In genomic region chr1:211551628-211552465, GRCh38 we compare ENCODE assay signal across 15 cellular contexts. TPM values are rescaled to one million over a fixed set of nuclear protein-coding genes. Genes with fewer than 3 reads are reported as not detected.
DNase-seq lines count a peak whose midpoint lies in the region; ATAC-seq and TF ChIP-seq lines count a peak whose summit lies in the region.
"Had no signal": no experiment of that assay in that cellular context is flagged by ENCODE, and none has a peak within 500 bp of the region (broad histone marks: within the 10 kb centered on the region; RNA-seq: fewer than 3 reads in every experiment).

No MANE protein-coding gene starts in this region.

- H3K4me1 Mint-ChIP-seq in type B pancreatic cell (ENCODE audit: unreplicated experiment) (no peaks in the 10 kb centered on the region), T-cell (no peaks in the 10 kb centered on the region)
- H3K4me1 Mint-ChIP-seq: naive thymus-derived CD8-positive, alpha-beta T cell had no signal

- H3K27me3 Mint-ChIP-seq in type B pancreatic cell (no peaks in the 10 kb centered on the region), T-cell (peaks cover 3 to 14% of the 10 kb centered on the region in 2 donors)

- CTCF ChIA-PET in T-cell (lab: Charles Lee) = no interaction called here

- H3K27ac Mint-ChIP-seq in type B pancreatic cell = peak overlapping the region; percentile 88
- no peak overlapping the region for H3K27ac Mint-ChIP-seq in T-cell
- H3K27ac Mint-ChIP-seq: naive thymus-derived CD8-positive, alpha-beta T cell had no signal

- no peak overlapping the region for H2BK5ac ChIP-seq in neuronal stem cell (ENCODE audit: low read length)

- H4K8ac ChIP-seq in neuronal stem cell (ENCODE audit: low read depth, low read length) = no peak overlapping the region

- no peak overlapping the region for H2AK5ac ChIP-seq in neuronal stem cell (ENCODE audit: low read depth, low read length)

- H3K9me3 Mint-ChIP-seq in type B pancreatic cell (no peaks in the 10 kb centered on the region), T-cell (no peaks in the 10 kb centered on the region)
- H3K9me3 Mint-ChIP-seq: naive thymus-derived CD8-positive, alpha-beta T cell had no signal

- TF ChIP-seq CTCF in foreskin keratinocyte (conservative IDR thresholded peaks at IDR 0.05) (no peak), type B pancreatic cell (conservative IDR thresholded peaks at IDR 0.05) (no peak)

- no peak overlapping the region for H3K9ac ChIP-seq in neuronal stem cell (ENCODE audit: low read depth, low read length, poor library complexity)

- H2BK15ac ChIP-seq in neuronal stem cell (ENCODE audit: low read length) = no peak overlapping the region

- no peaks in the 10 kb centered on the region for H3K9me3 ChIP-seq in neuronal stem cell (replicated peaks in 1 of 2; ENCODE audit: control insufficient read depth in 2 of 2, insufficient read depth in 1 of 2, low read depth in 1 of 2, low read length in 2 of 2)
- H3K9me3 ChIP-seq: tibial nerve had no signal

- no peak overlapping the region for H3K4ac ChIP-seq in neuronal stem cell (ENCODE audit: low read length)

- no peak overlapping the region for H2AFZ ChIP-seq in neuronal stem cell (ENCODE audit: low read length)

- POLR2A ChIA-PET in T-cell (lab: Charles Lee) = no interaction called here

- no peaks in the 10 kb centered on the region for H3K36me3 Mint-ChIP-seq in type B pancreatic cell
- no peaks in the 10 kb centered on the region for H3K36me3 Mint-ChIP-seq in T-cell
- H3K36me3 Mint-ChIP-seq: naive thymus-derived CD8-positive, alpha-beta T cell had no signal

- H3K4me3 ChIP-seq in neuronal stem cell (ENCODE audit: low read length in 2 of 2) = no peak overlapping the region
- H3K4me3 ChIP-seq: tibial nerve had no signal

- peaks cover 5% of the 10 kb centered on the region for H3K4me1 ChIP-seq in foreskin keratinocyte
- H3K4me1 ChIP-seq in neuronal stem cell (ENCODE audit: control insufficient read depth in 2 of 2, insufficient read depth in 1 of 2, low read depth in 1 of 2, low read length in 2 of 2) = peaks cover 0 to 2% of the 10 kb centered on the region in 2 donors
- H3K4me1 ChIP-seq: tibial nerve had no signal

- H4K91ac ChIP-seq in neuronal stem cell (ENCODE audit: low read depth, low read length, poor library complexity) = no peak overlapping the region

- no peak overlapping the region for H2BK120ac ChIP-seq in neuronal stem cell (ENCODE audit: low read depth, low read length)

- H3K14ac ChIP-seq in neuronal stem cell (ENCODE audit: low read length) = no peak overlapping the region

- no peak overlapping the region for H3K4me2 ChIP-seq in neuronal stem cell (ENCODE audit: insufficient read depth, low read length, poor library complexity, severe bottlenecking)

- H3K27ac ChIP-seq in foreskin keratinocyte (no peak overlapping the region), neuronal stem cell (replicated peaks; ENCODE audit: low read length) (no peak overlapping the region)
- H3K27ac ChIP-seq: tibial nerve had no signal

- H3K79me1 ChIP-seq in neuronal stem cell (ENCODE audit: low read depth, low read length) = no peaks in the 10 kb centered on the region

- H3K4me3 Mint-ChIP-seq in type B pancreatic cell (peak overlapping the region; percentile 45), T-cell (no peak overlapping the region)
- H3K4me3 Mint-ChIP-seq: naive thymus-derived CD8-positive, alpha-beta T cell had no signal

- peak; percentile 86 for ATAC-seq in SK-N-SH treated with all-trans-retinoic acid at 6 μM for 48 hours
- ATAC-seq in foreskin keratinocyte = peak; percentile 36
- no peak for ATAC-seq in T-cell (replicated peaks in 1 of 4)
- ATAC-seq: naive thymus-derived CD8-positive, alpha-beta T cell had no signal

- no CpG with 5 or more reads among the region's 12 CpGs for WGBS in neuronal stem cell (ENCODE audit: extremely low coverage in 2 of 2, insufficient read length in 2 of 2, insufficient replicate concordance in 1 of 2), 2 donors

- H3K36me3 ChIP-seq in neuronal stem cell (replicated peaks in 1 of 2; ENCODE audit: control insufficient read depth in 2 of 2, insufficient read depth in 2 of 2, low read length in 2 of 2) = no peaks in the 10 kb centered on the region
- H3K36me3 ChIP-seq: tibial nerve had no signal

- no peak overlapping the region for H3K18ac ChIP-seq in neuronal stem cell (ENCODE audit: low read length)

- no peak overlapping the region for H3K23ac ChIP-seq in neuronal stem cell (ENCODE audit: low read depth, low read length, poor library complexity)

- H2BK12ac ChIP-seq in neuronal stem cell (ENCODE audit: low read length) = no peak overlapping the region

- H3K27me3 ChIP-seq in foreskin keratinocyte (peaks cover 5% of the 10 kb centered on the region), neuronal stem cell (ENCODE audit: control insufficient read depth in 3 of 3, insufficient read depth in 3 of 3, low read depth in 1 of 3, low read length in 3 of 3) (peaks cover 0 to 39% (median 0%) of the 10 kb centered on the region in 3 experiments)
- H3K27me3 ChIP-seq: tibial nerve had no signal

- peak; percentile 19 for DNase-seq in activated effector memory CD4-positive, alpha-beta T cell treated with anti-CD3 and anti-CD28 coated beads, Interleukin-2, amount 50 U/mL, for 16 hours
- DNase-seq in activated effector memory CD4-positive, alpha-beta T cell treated with Interleukin-2 at 50 U/mL for 16 hours = no peak
- DNase-seq in foreskin keratinocyte (peak; percentile 49 to 81), type B pancreatic cell (ENCODE audit: extremely low spot score, unreplicated experiment) (no peak), T-cell (no peak), neuronal stem cell (ENCODE audit: low spot score) (no peak)
- no peak for DNase-seq in stimulated activated CD4-positive, alpha-beta T cell treated with anti-CD3 and anti-CD28 coated beads, Interleukin-4, amount 100 ng/mL, for 1 hour
- DNase-seq: central memory CD4-positive, alpha-beta T cell; hypothalamus; naive thymus-derived CD8-positive, alpha-beta T cell; NCI-H446; stimulated activated CD4-positive, alpha-beta T cell treated with anti-CD3 and anti-CD28 coated beads, Interleukin-4, amount 100 ng/mL, for 4 hours had no signal

TF ChIP-seq in SK-N-SH treated with all-trans-retinoic acid at 6 μM for 48 hours, 23 proteins besides CTCF, POLR2A, EP300 and RAD21:
- no peak for TF ChIP-seq ZC3H10 (CRISPR knock-in tag; IDR thresholded peaks at IDR 0.05)

RNA-seq across cellular contexts. Expression of gene SLC30A1, which starts 27.1 kb away (rescaled TPM):
- total RNA-seq in foreskin keratinocyte (19.7 and 22.1 TPM in 2 replicates), type B pancreatic cell (ENCODE audit: low replicate concordance) (21.8 and 46.2 TPM in 2 replicates), T-cell (10 to 100 TPM in 2 of 5 donors, 1 to 10 TPM in 3; 4.7 to 11.8 (median 9.4) TPM)
- polyA plus RNA-seq in foreskin keratinocyte = 6.0 and 6.2 TPM in 2 replicates
- 6.5 TPM for polyA plus RNA-seq in neuronal stem cell (2013, experiment 1 of 2)
- 6.8 TPM for polyA plus RNA-seq in neuronal stem cell (2013, experiment 2 of 2)

RNA-seq across cellular contexts. Expression of gene RD3, which starts 59.9 kb away (rescaled TPM):
- total RNA-seq in foreskin keratinocyte = not detected in 2 replicates
- polyA plus RNA-seq in foreskin keratinocyte = not detected in 2 replicates
- total RNA-seq in type B pancreatic cell (ENCODE audit: low replicate concordance) = 0.14 TPM in 1 of 2 replicates, not detected in the other
- not detected for total RNA-seq in T-cell
- 4.2 TPM for polyA plus RNA-seq in neuronal stem cell (2013, experiment 1 of 2)
- 4.3 TPM for polyA plus RNA-seq in neuronal stem cell (2013, experiment 2 of 2)
- total RNA-seq: naive thymus-derived CD8-positive, alpha-beta T cell; T-helper 1 cell treated with Interleukin-12 subunit alpha and Interleukin-12 subunit beta and Interleukin-4 antibody, amounts not matched to agents 30 ng/mL and 1 ng/mL, for 36 hours had no signal
- polyA plus RNA-seq: naive thymus-derived CD8-positive, alpha-beta T cell had no signal

Comparison
In these comparisons a context has a peak if more than half of its experiments do, and no peak if none do; other contexts are left out.
1. DNase-seq: peak in activated effector memory CD4-positive, alpha-beta T cell treated with anti-CD3 and anti-CD28 coated beads, Interleukin-2, amount 50 U/mL, for 16 hours (single experiment) and foreskin keratinocyte (2 of 2); none in activated effector memory CD4-positive, alpha-beta T cell treated with Interleukin-2 at 50 U/mL for 16 hours (single experiment), type B pancreatic cell (single experiment), T-cell (0 of 34), neuronal stem cell (single experiment) and stimulated activated CD4-positive, alpha-beta T cell treated with anti-CD3 and anti-CD28 coated beads, Interleukin-4, amount 100 ng/mL, for 1 hour (single experiment).
2. ATAC-seq: peak in SK-N-SH treated with all-trans-retinoic acid at 6 μM for 48 hours (single experiment) and foreskin keratinocyte (single experiment); none in T-cell (0 of 4).